8 cellular contexts compared by ENCODE assay signal in genomic region chr3:187743195-187744141, GRCh38. TPM values are rescaled to one million over a fixed set of nuclear protein-coding genes. Genes with fewer than 3 reads are reported as not detected.
DNase-seq lines count a peak whose midpoint lies in the region; ATAC-seq and TF ChIP-seq lines count a peak whose summit lies in the region.

No MANE protein-coding gene starts in this region.

- peak overlapping the region; percentile 95 for H3K4me3 ChIP-seq in WI38 (ENCODE audit: low read depth, low read length)

- ATAC-seq in left lobe of liver: no peak

- in situ Hi-C loops in ACHN (cut with HindIII; ENCODE audit: low pct_ligation_motif_present, low pct_unique_long_range_greater_than_20kb, low sequenced_read_pairs) (loop anchor here (5.0 kb wide), 1 partner anchor 1214 kb away; no protein-coding TSS in a partner anchor), GM13977 (cut with MboI; ENCODE audit: low pct_unique_long_range_greater_than_20kb, low sequenced_read_pairs, unreplicated experiment) (loop anchor here (5.0 to 25.0 kb wide), 3 partner anchors 994 to 1394 kb away; no protein-coding TSS in a partner anchor)

- TF ChIP-seq CTCF in WI38 (IDR thresholded peaks at IDR 0.05; ENCODE audit: low read depth, low read length): no peak
- TF ChIP-seq CTCF in GM13977 (IDR thresholded peaks at IDR 0.05; ENCODE audit: extremely low read depth, insufficient read depth, missing control alignments): no peak

- DNase-seq in ACHN: peak; percentile 29
- DNase-seq in HT-29 (ENCODE audit: low spot score): peak; percentile 44
- peak; percentile 44 for DNase-seq in cerebellum (ENCODE audit: low spot score)
- peak; percentile 62 for DNase-seq in left lobe of liver (ENCODE audit: low spot score)
- DNase-seq in stimulated activated CD4-positive, alpha-beta T cell treated with anti-CD3 and anti-CD28 coated beads, Interleukin-2, amount 100 ng/mL, for 4 hours (ENCODE audit: low read depth): peak; percentile 33
- no peak for DNase-seq in GM13977 (ENCODE audit: low spot score)
- DNase-seq in NCI-H226: no peak

RNA-seq across cellular contexts. Expression of gene BCL6, which starts 1.8 kb away (rescaled TPM):
- total RNA-seq in HT-29 (2014; rRNA removed; shearing (Covaris generic)): 11.8 and 12.0 TPM in 2 replicates
- 6.6 TPM for total RNA-seq in cerebellum
- 30.8 TPM for total RNA-seq in left lobe of liver

RNA-seq across cellular contexts. Expression of gene RTP2, which starts 41.1 kb away (rescaled TPM):
- not detected in 2 replicates for total RNA-seq in HT-29 (2014; rRNA removed; shearing (Covaris generic))
- total RNA-seq in cerebellum (not detected), left lobe of liver (not detected)

Comparison
In these comparisons a context has a peak if more than half of its experiments do, and no peak if none do; other contexts are left out.
1. DNase-seq: peak in ACHN (single experiment), HT-29 (single experiment), cerebellum (single experiment), left lobe of liver (single experiment) and stimulated activated CD4-positive, alpha-beta T cell treated with anti-CD3 and anti-CD28 coated beads, Interleukin-2, amount 100 ng/mL, for 4 hours (single experiment); none in GM13977 (single experiment) and NCI-H226 (single experiment).